In genomic region chr11:63998558-63999348, GRCh38 we compare ENCODE assay signal across 1 cellular context.
TF ChIP-seq lines count a peak whose summit lies in the region.

No MANE protein-coding gene starts in this region.

TF ChIP-seq in GM12878, 131 proteins besides CTCF, POLR2A, EP300 and RAD21:
- TF ChIP-seq BACH1 (IDR thresholded peaks at IDR 0.05; ENCODE audit: borderline replicate concordance) (no peak), NR2F1 (conservative IDR thresholded peaks at IDR 0.05) (no peak), BHLHE40 (IDR thresholded peaks at IDR 0.05; ENCODE audit: borderline replicate concordance in 1 of 2, low read depth in 2 of 2, low read length in 1 of 2) (no peak), TCF3 (IDR thresholded peaks at IDR 0.05; ENCODE audit: borderline replicate concordance, insufficient read depth, low read depth, low read length) (no peak), ATF7 (IDR thresholded peaks at IDR 0.05; ENCODE audit: low read depth) (no peak), ZNF384 (IDR thresholded peaks at IDR 0.05; ENCODE audit: borderline replicate concordance, low read depth, low read length) (no peak), PBX3 (IDR thresholded peaks at IDR 0.05; ENCODE audit: insufficient replicate concordance, low read depth, low read length) (no peak), ZZZ3 (IDR thresholded peaks at IDR 0.05; ENCODE audit: control insufficient read depth, insufficient read length, low read depth) (no peak), NFIC (IDR thresholded peaks at IDR 0.05; ENCODE audit: low read depth, low read length) (no peak), CEBPB (IDR thresholded peaks at IDR 0.05; ENCODE audit: borderline replicate concordance in 1 of 2, low read depth in 2 of 2, low read length in 2 of 2) (no peak)
